In the genomic region with DNA sequence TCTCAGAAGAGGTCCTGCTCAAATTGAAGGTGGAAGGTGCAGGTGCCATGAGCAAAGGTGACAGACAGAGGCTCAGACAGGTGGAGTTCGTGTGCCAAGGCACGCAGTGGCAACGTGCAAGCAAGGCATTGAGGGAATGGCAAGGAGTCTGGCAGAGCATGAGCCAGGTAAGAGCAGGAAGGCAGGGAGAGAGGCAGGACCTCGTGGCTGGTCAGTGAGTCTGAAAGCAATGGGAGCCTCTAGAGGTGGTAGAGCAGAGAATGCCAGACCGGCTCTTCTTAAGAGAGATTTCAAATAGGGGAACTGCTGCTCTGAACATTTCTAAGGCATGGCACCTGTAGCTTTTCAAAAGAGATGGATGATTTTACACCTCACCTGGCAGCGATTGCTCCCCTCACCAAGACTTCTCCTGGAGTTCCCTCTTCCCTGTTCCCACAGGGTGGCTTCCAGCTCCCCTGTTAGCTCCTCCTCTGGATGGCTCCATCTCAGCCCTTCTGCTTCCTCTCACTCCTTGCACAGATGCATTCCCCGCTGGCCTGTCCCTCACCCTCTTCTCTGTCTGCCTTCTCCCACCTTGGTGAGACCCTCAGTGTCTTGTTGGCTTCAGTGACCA, we compare ENCODE assay signal across 27 cellular contexts. TPM values are rescaled to one million over a fixed set of nuclear protein-coding genes. Genes with fewer than 3 reads are reported as not detected.
DNase-seq lines count a peak whose midpoint lies in the region; ATAC-seq and TF ChIP-seq lines count a peak whose summit lies in the region.
"Had no signal": no experiment of that assay in that cellular context is flagged by ENCODE, and none has a peak within 500 bp of the region (broad histone marks: within the 10 kb centered on the region; RNA-seq: fewer than 3 reads in every experiment).

No MANE protein-coding gene starts in this region.

- ATAC-seq in PC-3 (no peak), left lobe of liver (no peak)
- ATAC-seq in stimulated activated memory B cell treated with anti-CD40 and anti-IgM and Interleukin-4, amounts not matched to agents 10 μg/mL and 1 μg/mL and 100 μg/mL, for 72 hours = no peak
- ATAC-seq: activated CD8-positive, alpha-beta T cell treated with anti-CD3 and anti-CD28 coated beads, Interleukin-2, amount 10 ng/mL, durations not matched to agents 7 days and 5 days; naive thymus-derived CD8-positive, alpha-beta T cell; upper lobe of right lung had no signal

- peaks cover 4% of the 10 kb centered on the region for H3K36me3 Mint-ChIP-seq in stimulated activated memory B cell treated with anti-CD40 and anti-IgM and Interleukin-4, amounts not matched to agents 10 μg/mL and 1 μg/mL and 100 μg/mL, for 72 hours
- H3K36me3 Mint-ChIP-seq: naive thymus-derived CD8-positive, alpha-beta T cell had no signal

- BruUV-seq in PC-3 (replicated peaks; lab: Mats Ljungman, UMichigan) (no TSS peak), PC-9 (replicated peaks; lab: Mats Ljungman, UMichigan) (no TSS peak)

- CTCF ChIA-PET in HEK293 (lab: Yijun Ruan, JAX) (interaction anchor here (0.8 kb wide), 1 partner anchor 36 kb away, joined by 4 read pairs; no protein-coding TSS in a partner anchor), PC-3 (lab: Charles Lee) (no interaction called here), PC-9 (lab: Charles Lee) (no interaction called here)

- no peak overlapping the region for H3K4me3 ChIP-seq in HEK293 (ENCODE audit: low read depth, low read length)
- H3K4me3 ChIP-seq in PC-3 (ENCODE audit: low read length) = no peak overlapping the region
- H3K4me3 ChIP-seq in PC-9 = no peak overlapping the region
- H3K4me3 ChIP-seq: Peyer's patch, SK-N-MC, skin epidermis had no signal

- no peak overlapping the region for H3K9ac ChIP-seq in PC-3 (ENCODE audit: low read length)

- H3K9me2 ChIP-seq in PC-3 (replicated peaks; ENCODE audit: low read length) (no peaks in the 10 kb centered on the region), PC-9 (ENCODE audit: insufficient read depth) (no peaks in the 10 kb centered on the region)

- H3K4me2 ChIP-seq in PC-3 (ENCODE audit: low read length) (peak overlapping the region; percentile 97), PC-9 (no peak overlapping the region)

- H2AFZ ChIP-seq in PC-3 (ENCODE audit: low read length) = no peak overlapping the region
- no peak overlapping the region for H2AFZ ChIP-seq in PC-9

- H3K9me3 ChIP-seq in HEK293 (ENCODE audit: control insufficient read depth, insufficient read depth, low read depth, low read length) (no peaks in the 10 kb centered on the region), PC-3 (ENCODE audit: low read length) (no peaks in the 10 kb centered on the region), PC-9 (ENCODE audit: insufficient read depth, low read depth) (no peaks in the 10 kb centered on the region)
- H3K9me3 ChIP-seq: Caco-2, Peyer's patch, upper lobe of right lung had no signal

- POLR2A ChIA-PET in HEK293 (lab: Yijun Ruan, JAX) = no interaction called here
- POLR2A ChIA-PET in PC-3 (lab: Charles Lee; ENCODE audit: unreplicated experiment) = no interaction called here
- POLR2A ChIA-PET in PC-9 (lab: Charles Lee; ENCODE audit: unreplicated experiment) = no interaction called here

- H3K27ac ChIP-seq in HEK293 (ENCODE audit: extremely low read depth, low read depth, low read length) (no peak overlapping the region), PC-3 (ENCODE audit: low read length) (no peak overlapping the region), epithelial cell of prostate (peak overlapping the region; percentile 35), PC-9 (no peak overlapping the region)
- H3K27ac ChIP-seq: Peyer's patch, SK-N-MC, skin epidermis, upper lobe of right lung had no signal

- no peaks in the 10 kb centered on the region for H3K27me3 ChIP-seq in PC-3 (ENCODE audit: low read length)
- H3K27me3 ChIP-seq in PC-9 (ENCODE audit: insufficient read depth, low read depth) = no peaks in the 10 kb centered on the region

- H4K20me1 ChIP-seq in PC-3 (ENCODE audit: low read length) = no peaks in the 10 kb centered on the region
- H4K20me1 ChIP-seq in PC-9 (ENCODE audit: insufficient read depth) = no peaks in the 10 kb centered on the region

- TF ChIP-seq CTCF in HEK293 (tag by site-specific recombination; IDR thresholded peaks at IDR 0.05) (no peak), PC-3 (conservative IDR thresholded peaks at IDR 0.05; ENCODE audit: low read depth, low read length) (no peak), PC-9 (conservative IDR thresholded peaks at IDR 0.05) (no peak)

- H3K4me1 ChIP-seq in HEK293 (ENCODE audit: control insufficient read depth, insufficient read depth, low read length) (peaks cover 2% of the 10 kb centered on the region; the same call in 1 of the 2 replicates), PC-3 (ENCODE audit: insufficient read depth, low read length) (peaks cover 54% of the 10 kb centered on the region), PC-9 (replicated peaks; ENCODE audit: insufficient read depth) (peaks cover 44% of the 10 kb centered on the region)

- peaks cover 69% of the 10 kb centered on the region for H3K79me2 ChIP-seq in PC-3 (ENCODE audit: low read length)
- peaks cover 27% of the 10 kb centered on the region for H3K79me2 ChIP-seq in PC-9 (ENCODE audit: low read depth)

- H3K27ac Mint-ChIP-seq in stimulated activated memory B cell treated with anti-CD40 and anti-IgM and Interleukin-4, amounts not matched to agents 10 μg/mL and 1 μg/mL and 100 μg/mL, for 72 hours = peak overlapping the region; percentile 69
- H3K27ac Mint-ChIP-seq: activated CD8-positive, alpha-beta T cell treated with anti-CD3 and anti-CD28 coated beads, Interleukin-2, amount 10 ng/mL, durations not matched to agents 7 days and 5 days; activated T-cell treated with anti-CD3 and anti-CD28 coated beads, Interleukin-2, amount 50 U/mL, for 24 hours; stimulated activated naive CD8-positive, alpha-beta T cell treated with anti-CD3 and anti-CD28 coated beads, Interleukin-15, Interleukin-2, amounts not matched to agents 100 ng/mL and 50 ng/mL, for 24 hours had no signal

- H3F3A ChIP-seq in PC-3 (ENCODE audit: low read length, unreplicated experiment) = peaks cover 2% of the 10 kb centered on the region
- peaks cover 7% of the 10 kb centered on the region; the same call in 1 of the 2 replicates for H3F3A ChIP-seq in PC-9 (ENCODE audit: insufficient read depth, low read depth)

- no peaks in the 10 kb centered on the region for H3K9me3 Mint-ChIP-seq in stimulated activated memory B cell treated with anti-CD40 and anti-IgM and Interleukin-4, amounts not matched to agents 10 μg/mL and 1 μg/mL and 100 μg/mL, for 72 hours
- H3K9me3 Mint-ChIP-seq: activated T-cell treated with anti-CD3 and anti-CD28 coated beads, Interleukin-2, amount 50 U/mL, for 24 hours; central memory CD8-positive, alpha-beta T cell; naive thymus-derived CD8-positive, alpha-beta T cell; stimulated activated naive CD8-positive, alpha-beta T cell treated with anti-CD3 and anti-CD28 coated beads, Interleukin-15, Interleukin-2, amounts not matched to agents 100 ng/mL and 50 ng/mL, for 24 hours had no signal

- DNase-seq in PC-3 (no peak), epithelial cell of prostate (ENCODE audit: low read depth, low spot score) (no peak), PC-9 (no peak), left lobe of liver (ENCODE audit: low spot score) (no peak), cardiac septum (ENCODE audit: low spot score) (no peak)
- DNase-seq: activated CD8-positive, alpha-beta T cell treated with anti-CD3 and anti-CD28 coated beads, Interleukin-2, amount 10 ng/mL, durations not matched to agents 7 days and 5 days; activated naive CD4-positive, alpha-beta T cell; activated T-cell treated with anti-CD3 and anti-CD28 coated beads, Interleukin-2, amount 50 U/mL, for 24 hours; AML-193; amniotic stem cell; Caco-2; effector CD8-positive, alpha-beta T cell; kidney glomerular epithelial cell; mesendoderm; naive thymus-derived CD8-positive, alpha-beta T cell; NCI-H1436 treated with DMSO at 0.1 percent for 48 hours; NCI-H748 treated with DMSO at 0.1 percent for 48 hours; Peyer's patch; posterior cingulate gyrus; T-helper 9 cell; upper lobe of right lung had no signal

- H3K4me3 Mint-ChIP-seq in stimulated activated memory B cell treated with anti-CD40 and anti-IgM and Interleukin-4, amounts not matched to agents 10 μg/mL and 1 μg/mL and 100 μg/mL, for 72 hours = no peak overlapping the region
- H3K4me3 Mint-ChIP-seq: activated CD8-positive, alpha-beta T cell treated with anti-CD3 and anti-CD28 coated beads, Interleukin-2, amount 10 ng/mL, durations not matched to agents 7 days and 5 days; activated T-cell treated with anti-CD3 and anti-CD28 coated beads, Interleukin-2, amount 50 U/mL, for 24 hours; central memory CD8-positive, alpha-beta T cell; stimulated activated naive CD8-positive, alpha-beta T cell treated with anti-CD3 and anti-CD28 coated beads, Interleukin-15, Interleukin-2, amounts not matched to agents 100 ng/mL and 50 ng/mL, for 24 hours had no signal

- peaks cover 20% of the 10 kb centered on the region for H3K27me3 Mint-ChIP-seq in stimulated activated memory B cell treated with anti-CD40 and anti-IgM and Interleukin-4, amounts not matched to agents 10 μg/mL and 1 μg/mL and 100 μg/mL, for 72 hours

- H3K4me1 Mint-ChIP-seq in stimulated activated memory B cell treated with anti-CD40 and anti-IgM and Interleukin-4, amounts not matched to agents 10 μg/mL and 1 μg/mL and 100 μg/mL, for 72 hours = peaks cover 53% of the 10 kb centered on the region
- H3K4me1 Mint-ChIP-seq: central memory CD8-positive, alpha-beta T cell had no signal

- H3K36me3 ChIP-seq in HEK293 (ENCODE audit: control insufficient read depth in 2 of 2, insufficient read depth in 1 of 2, low read length in 2 of 2) (peaks cover 0 to 15% of the 10 kb centered on the region in 2 experiments; a peak in 2 of 3 replicates), PC-3 (ENCODE audit: low read depth, low read length) (no peaks in the 10 kb centered on the region), PC-9 (ENCODE audit: low read depth) (no peaks in the 10 kb centered on the region)
- H3K36me3 ChIP-seq: Peyer's patch, upper lobe of right lung had no signal

- intact Hi-C loops in PC-3 (cut with micrococcal nuclease) = no loop called here
- intact Hi-C loops in PC-9 (cut with micrococcal nuclease; ENCODE audit: unreplicated experiment) = no loop called here
- intact Hi-C loops in cardiac septum (cut with DNase I) = no loop called here

RNA-seq across cellular contexts. Expression of gene MYO5C, which starts 2.7 kb away (rescaled TPM):
- total RNA-seq in PC-3 (2014; rRNA removed) (16.7 and 17.7 TPM in 2 replicates), PC-9 (2021) (35.6 and 41.1 TPM in 2 replicates), left lobe of liver (6.3 TPM), cardiac septum (2.0 TPM)
